Comparison of ENCODE assay signal across 10 cellular contexts in the genomic region with DNA sequence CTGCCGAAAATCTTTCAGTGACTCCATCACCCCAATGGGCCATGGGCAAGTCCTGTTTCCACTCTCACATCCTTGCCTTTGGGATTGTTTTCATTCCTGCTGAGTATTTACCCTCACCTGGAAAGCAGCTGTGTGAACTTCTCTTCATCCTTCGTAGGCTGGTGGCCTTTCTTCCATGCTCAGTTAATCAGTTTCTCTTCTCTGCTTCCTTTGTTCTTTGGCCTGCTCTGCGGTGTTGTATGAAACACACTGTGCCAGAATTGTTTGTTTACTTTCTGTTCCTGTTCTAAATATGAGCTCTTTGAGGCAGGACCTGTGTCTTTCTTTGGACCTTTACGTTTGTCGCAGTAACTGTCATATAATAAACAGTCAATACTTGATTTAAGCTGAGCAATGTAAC.
"Had no signal": no experiment of that assay in that cellular context is flagged by ENCODE, and none has a peak within 500 bp of the region (broad histone marks: within the 10 kb centered on the region; RNA-seq: fewer than 3 reads in every experiment).

No MANE protein-coding gene starts in this region.

- H3K9me3 ChIP-seq: esophagus muscularis mucosa, heart right ventricle, lower lobe of right lung had no signal

- ATAC-seq: heart right ventricle; lower lobe of right lung; natural killer cell treated with Interleukin-12 subunit alpha and Interleukin-12 subunit beta and Interleukin-15 and Interleukin-18, amount 100 ng/mL, for 72 hours; stimulated activated naive B cell treated with anti-CD40 and anti-IgM and Interleukin-4, amounts not matched to agents 10 μg/mL and 1 μg/mL and 100 μg/mL, for 72 hours had no signal

- H3K4me3 ChIP-seq: esophagus muscularis mucosa, heart right ventricle, lower lobe of right lung had no signal

- H3K27ac ChIP-seq: esophagus muscularis mucosa, heart right ventricle, lower lobe of right lung, WERI-Rb-1 had no signal

- H3K27me3 ChIP-seq: esophagus muscularis mucosa, heart right ventricle had no signal

- DNase-seq: activated CD4-positive, alpha-beta T cell treated with anti-CD3 and anti-CD28 coated beads, Interleukin-2, amount 50 U/mL, for 48 hours; dermis blood vessel endothelial cell; effector memory CD4-positive, alpha-beta T cell; heart right ventricle; lower lobe of right lung; nucleus accumbens; stimulated activated naive B cell treated with anti-CD40 and anti-IgM and Interleukin-4, amounts not matched to agents 10 μg/mL and 1 μg/mL and 100 μg/mL, for 72 hours; WERI-Rb-1 had no signal

- H3K36me3 ChIP-seq: esophagus muscularis mucosa, heart right ventricle, lower lobe of right lung, WERI-Rb-1 had no signal
